In the genomic region with DNA sequence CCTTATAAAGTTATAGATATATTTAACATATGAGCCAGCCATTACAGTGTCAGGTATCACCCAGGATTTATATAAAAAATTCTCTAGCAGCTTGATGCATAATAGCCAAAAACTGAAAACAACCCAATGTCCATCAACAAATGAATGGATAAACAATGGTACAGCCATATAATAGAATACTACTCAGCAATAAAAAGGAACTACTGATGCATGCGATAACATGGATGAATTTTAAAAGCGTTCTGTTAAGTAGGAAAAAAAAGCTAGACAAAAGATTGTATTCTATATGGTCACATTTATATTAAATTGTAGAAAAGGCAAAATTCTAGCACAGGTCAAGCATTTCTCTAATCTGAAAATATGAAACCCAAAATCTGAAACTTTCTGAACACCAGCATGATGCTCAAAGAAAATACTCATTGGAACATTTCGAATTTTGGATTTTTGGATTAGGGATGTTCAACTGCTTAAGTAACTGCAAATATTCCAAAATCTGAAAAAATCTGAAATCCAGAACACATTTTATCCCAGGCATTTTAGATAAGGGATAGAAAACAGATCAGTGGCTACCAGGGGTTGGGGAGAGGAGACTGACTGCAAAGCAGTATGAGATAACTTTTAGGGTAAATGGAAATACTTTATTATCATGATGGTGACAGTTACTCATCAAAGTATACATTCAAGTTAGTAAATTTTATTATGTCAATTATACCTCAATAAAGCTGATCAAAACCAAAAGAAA, we compare ENCODE assay signal across 16 cellular contexts. TPM values are rescaled to one million over a fixed set of nuclear protein-coding genes. Genes with fewer than 3 reads are reported as not detected.
A peak's percentile ranks its signal among the peaks of the same experiment; 100 is the strongest.
DNase-seq lines count a peak whose midpoint lies in the region; ATAC-seq, FAIRE-seq and TF ChIP-seq lines count a peak whose summit lies in the region.
"Had no signal": no experiment of that assay in that cellular context is flagged by ENCODE, and none has a peak within 500 bp of the region (broad histone marks: within the 10 kb centered on the region; RNA-seq: fewer than 3 reads in every experiment).

No MANE protein-coding gene starts in this region.

- H3K9me2 ChIP-seq in GM23248 (ENCODE audit: insufficient read depth), result no peaks in the 10 kb centered on the region

- TF ChIP-seq EP300 in A549 (IDR thresholded peaks at IDR 0.05), result no peak

- no peak overlapping the region for H3K4me3 Mint-ChIP-seq in activated CD8-positive, alpha-beta T cell treated with anti-CD3 and anti-CD28 coated beads for 36 hours
- no peak overlapping the region for H3K4me3 Mint-ChIP-seq in immature natural killer cell
- H3K4me3 Mint-ChIP-seq: B cell had no signal

- H4K20me1 ChIP-seq in GM23248 (ENCODE audit: insufficient read depth), result no peaks in the 10 kb centered on the region

- TF ChIP-seq RAD21 in A549 (conservative IDR thresholded peaks at IDR 0.05 in 1 of 2, IDR thresholded peaks at IDR 0.05 in 1 of 2), result no peak

- in situ Hi-C loops in GM23248 (cut with MboI), result no loop called here

- peak overlapping the region; percentile 62; the same call in 2 of the 3 replicates for H3K4me2 ChIP-seq in A549
- peak overlapping the region; percentile 72 for H3K4me2 ChIP-seq in GM23248 (ENCODE audit: unreplicated experiment)

- DNase-seq in A549 (ENCODE audit: low read depth in 1 of 2, low spot score in 1 of 2) (no peak), GM23248 (no peak), foreskin keratinocyte (no peak), GM12892 (ENCODE audit: insufficient read length) (no peak), immature natural killer cell (no peak)
- DNase-seq in activated CD8-positive, alpha-beta T cell treated with anti-CD3 and anti-CD28 coated beads for 36 hours, result no peak
- DNase-seq in stimulated activated naive CD4-positive, alpha-beta T cell (lab: John Stamatoyannopoulos, UW), result no peak
- DNase-seq in stimulated activated CD4-positive, alpha-beta T cell treated with anti-CD3 and anti-CD28 coated beads, Interleukin-4, amount 100 ng/mL, for 4 hours, result no peak
- DNase-seq: activated CD4-positive, alpha-beta T cell treated with anti-CD3 and anti-CD28 coated beads for 4 hours; activated effector memory CD4-positive, alpha-beta T cell treated with Interleukin-2 at 50 U/mL for 16 hours; body of pancreas; NCI-H774; stimulated activated CD4-positive, alpha-beta T cell treated with anti-CD3 and anti-CD28 coated beads, Interleukin-15, amount 100 ng/mL, for 24 hours; substantia nigra had no signal

- peaks cover 46% of the 10 kb centered on the region for H3K4me1 ChIP-seq in A549
- H3K4me1 ChIP-seq in GM23248 (ENCODE audit: insufficient read depth), result peaks cover 50% of the 10 kb centered on the region
- H3K4me1 ChIP-seq in foreskin keratinocyte, result peaks cover 40% of the 10 kb centered on the region
- H3K4me1 ChIP-seq: body of pancreas had no signal

- H3K27ac ChIP-seq in A549 (peak overlapping the region; percentile 68 to 91), GM23248 (peak overlapping the region; percentile 84), foreskin keratinocyte (peak overlapping the region; percentile 21)
- H3K27ac ChIP-seq: body of pancreas had no signal

- TF ChIP-seq POLR2A in A549 (IDR thresholded peaks at IDR 0.05; ENCODE audit: low read length) (no peak), GM12892 (IDR thresholded peaks at IDR 0.05; ENCODE audit: low read depth, low read length) (no peak)

- H3K79me2 ChIP-seq in GM23248 (ENCODE audit: insufficient read depth), result peaks cover 85% of the 10 kb centered on the region

- H3K4me3 ChIP-seq in A549 (no peak overlapping the region), GM23248 (no peak overlapping the region)
- H3K4me3 ChIP-seq: body of pancreas had no signal

- peaks cover 7% of the 10 kb centered on the region for H3K36me3 Mint-ChIP-seq in activated CD8-positive, alpha-beta T cell treated with anti-CD3 and anti-CD28 coated beads for 36 hours (ENCODE audit: low read depth)
- no peaks in the 10 kb centered on the region for H3K36me3 Mint-ChIP-seq in immature natural killer cell

- peak overlapping the region; percentile 7; the same call in 1 of the 2 replicates for H3K9ac ChIP-seq in GM23248

- POLR2A ChIA-PET in A549 (lab: Yijun Ruan, JAX), result interaction anchor here (4.5 kb wide), 1 partner anchor 22 kb away, joined by 21 read pairs; the partner anchor contains the start of gene SLC16A1
- POLR2A ChIA-PET in activated CD8-positive, alpha-beta T cell treated with anti-CD3 and anti-CD28 coated beads for 36 hours (lab: Charles Lee), result interaction anchor here (0.9 kb wide), 1 partner anchor 8 kb away, joined by 3 read pairs; no protein-coding TSS in a partner anchor

- H3K4me1 Mint-ChIP-seq in activated CD8-positive, alpha-beta T cell treated with anti-CD3 and anti-CD28 coated beads for 36 hours (ENCODE audit: low read depth), result peaks cover 35% of the 10 kb centered on the region
- peaks cover 0 to 1% of the 10 kb centered on the region in 2 donors for H3K4me1 Mint-ChIP-seq in immature natural killer cell

- intact Hi-C loops in activated CD8-positive, alpha-beta T cell treated with anti-CD3 and anti-CD28 coated beads for 36 hours (cut with micrococcal nuclease), result no loop called here

- ATAC-seq in A549 (no peak), foreskin keratinocyte (no peak)
- ATAC-seq in activated CD8-positive, alpha-beta T cell treated with anti-CD3 and anti-CD28 coated beads for 36 hours, result no peak
- ATAC-seq: body of pancreas had no signal

- CTCF ChIA-PET in A549 (lab: Yijun Ruan, JAX), result no interaction called here
- CTCF ChIA-PET in activated CD8-positive, alpha-beta T cell treated with anti-CD3 and anti-CD28 coated beads for 36 hours (lab: Charles Lee), result interaction anchor here (1.4 to 2.7 kb wide), 2 partner anchors 54 to 139 kb away, joined by 4 to 11 read pairs; partner anchors contain the start of gene LRIG2

- peak overlapping the region; percentile 3 for H3K27ac Mint-ChIP-seq in activated CD8-positive, alpha-beta T cell treated with anti-CD3 and anti-CD28 coated beads for 36 hours
- peak overlapping the region in 1 of 6 donors; percentile 6 for H3K27ac Mint-ChIP-seq in immature natural killer cell
- H3K27ac Mint-ChIP-seq: B cell had no signal

- FAIRE-seq in A549 (lab: Jason Lieb, UNC), result no peak
- no peak for FAIRE-seq in GM12892 (lab: Jason Lieb, UNC)
- FAIRE-seq: RCC 7860 had no signal

- H3K27me3 ChIP-seq in GM23248 (replicated peaks; ENCODE audit: insufficient read depth) (no peaks in the 10 kb centered on the region), foreskin keratinocyte (no peaks in the 10 kb centered on the region)
- H3K27me3 ChIP-seq: body of pancreas had no signal

- TF ChIP-seq CTCF in A549 (IDR thresholded peaks at IDR 0.05), result no peak
- TF ChIP-seq CTCF in activated CD8-positive, alpha-beta T cell treated with anti-CD3 and anti-CD28 coated beads for 36 hours (IDR thresholded peaks at IDR 0.05), result no peak
- no peak for TF ChIP-seq CTCF in foreskin keratinocyte (conservative IDR thresholded peaks at IDR 0.05)

- H3K36me3 ChIP-seq in GM23248 (ENCODE audit: low read depth), result peaks cover 2% of the 10 kb centered on the region; the same call in 1 of the 2 replicates

- H3K9me3 ChIP-seq in A549 (no peaks in the 10 kb centered on the region), GM23248 (ENCODE audit: low read depth) (no peaks in the 10 kb centered on the region)
- H3K9me3 ChIP-seq: body of pancreas had no signal

- no peaks in the 10 kb centered on the region for H3K27me3 Mint-ChIP-seq in activated CD8-positive, alpha-beta T cell treated with anti-CD3 and anti-CD28 coated beads for 36 hours
- H3K27me3 Mint-ChIP-seq in immature natural killer cell (ENCODE audit: low read depth in 3 of 3), result no peaks in the 10 kb centered on the region
- H3K27me3 Mint-ChIP-seq: B cell had no signal

- H2AFZ ChIP-seq in GM23248, result no peak overlapping the region

- H3K9me3 Mint-ChIP-seq in activated CD8-positive, alpha-beta T cell treated with anti-CD3 and anti-CD28 coated beads for 36 hours, result no peaks in the 10 kb centered on the region
- H3K9me3 Mint-ChIP-seq in immature natural killer cell, result no peaks in the 10 kb centered on the region

- peaks cover 52% of the 10 kb centered on the region for H3F3A ChIP-seq in GM23248 (ENCODE audit: insufficient read depth)

- 94% methylated on average over 3 of the region's 3 CpGs for WGBS in A549 (ENCODE audit: missing lambda C conversion rate)
- WGBS in GM23248 (ENCODE audit: low coverage in 1 of 2, low lambda C conversion rate in 2 of 2, missing lambda C conversion rate in 2 of 2), 2 experiments, result 92 to 99% methylated on average over 3 of the region's 3 CpGs

TF ChIP-seq in A549, 52 proteins besides CTCF, POLR2A, EP300 and RAD21:
- TF ChIP-seq EHF (CRISPR knock-in tag; IDR thresholded peaks at IDR 0.05) (no peak), TFCP2L1 (CRISPR knock-in tag; IDR thresholded peaks at IDR 0.05) (no peak), TP53 (CRISPR knock-in tag; IDR thresholded peaks at IDR 0.05) (no peak)

RNA-seq across cellular contexts. Expression of gene SLC16A1, which starts 22.0 kb away (rescaled TPM):
- polyA plus RNA-seq in A549 (2011; rRNA removed) (67.9 and 70.2 TPM in 2 replicates), A549 (2017; fragmentation: RNase III; extraction: RNeasy Plus Mini Kit Qiagen cat#74134 plus additional on column Dnase treatment) (39.7 to 45.0 TPM (median 42.7 TPM) in 3 replicates), GM23248 (2016; fragmentation: Nextera tagmentation; extraction: Ambion mirVana) (97.5 and 99.9 TPM in 2 replicates), foreskin keratinocyte (32.4 and 36.5 TPM in 2 replicates), immature natural killer cell (10 to 100 TPM in 1 of 3 donors, 1 to 10 TPM in 2; 3.6 to 11.8 (median 4.6) TPM)
- polyA plus RNA-seq in A549 (2012; cell fraction: cytosol; rRNA removed), result 17.4 and 24.6 TPM in 2 replicates
- polyA plus RNA-seq in A549 (2012; cell fraction: nucleus; rRNA removed), result 48.9 and 60.5 TPM in 2 replicates
- 122 and 127 TPM in 2 replicates for polyA minus RNA-seq in A549 (2011; rRNA and poly(A)+ RNA removed)
- 153 and 178 TPM in 2 replicates for total RNA-seq in GM23248 (2014; rRNA removed; shearing (Covaris generic))
- 10 to 100 TPM; 74.3 to 81.3 TPM for total RNA-seq in activated CD8-positive, alpha-beta T cell treated with anti-CD3 and anti-CD28 coated beads for 36 hours
- 98.8 and 99.6 TPM in 2 replicates for total RNA-seq in foreskin keratinocyte
- 27.1 TPM for polyA plus RNA-seq in GM12892 (2012; ENCODE audit: missing spikeins)

Comparison
In these comparisons a context has a peak if more than half of its experiments do, and no peak if none do; other contexts are left out.
1. H3K27ac ChIP-seq: peak in every context shown above with its lines; median percentile 84 in GM23248; 80 in A549; 21 in foreskin keratinocyte.